In genomic region chr14:103476065-103476464, GRCh38 we compare ENCODE assay signal across 26 cellular contexts.
"Had no signal": no experiment of that assay in that cellular context is flagged by ENCODE, and none has a peak within 500 bp of the region (broad histone marks: within the 10 kb centered on the region; RNA-seq: fewer than 3 reads in every experiment).

No MANE protein-coding gene starts in this region.

- H3K27ac Mint-ChIP-seq: activated B cell treated with CpG ODN at 0.5 μM for 24 hours; activated CD4-positive, alpha-beta memory T cell treated with anti-CD3 and anti-CD28 coated beads for 36 hours; effector memory CD8-positive, alpha-beta T cell; mesothelial cell of epicardium; nephron progenitor cell; T-helper 2 cell treated with Interferon-gamma antibody and Interleukin-4, amounts not matched to agents 5 μg/mL and 100 μg/mL, for 36 hours had no signal

- DNase-seq: activated B cell treated with CpG ODN at 0.5 μM for 24 hours; activated CD4-positive, alpha-beta memory T cell treated with anti-CD3 and anti-CD28 coated beads for 36 hours; activated gamma-delta T cell; activated T-cell treated with anti-CD3 and anti-CD28 coated beads for 4 hours; amygdala; caudate nucleus; cortex of kidney; effector memory CD8-positive, alpha-beta T cell; erythroblast; gastrocnemius medialis; glutamatergic neuron; left colon; mammary epithelial cell; naive B cell; nephron progenitor cell; pancreas; stimulated activated CD4-positive, alpha-beta T cell treated with anti-CD3 and anti-CD28 coated beads, Interleukin-15, amount 100 ng/mL, for 24 hours; stimulated activated CD4-positive, alpha-beta T cell treated with anti-CD3 and anti-CD28 coated beads, Interleukin-2, amount 100 ng/mL, for 24 hours; T-helper 1 cell; testis; transverse colon had no signal

- ATAC-seq: effector memory CD8-positive, alpha-beta T cell; gastrocnemius medialis; left colon had no signal

- H3K27me3 Mint-ChIP-seq: activated B cell treated with CpG ODN at 0.5 μM for 24 hours; activated CD4-positive, alpha-beta memory T cell treated with anti-CD3 and anti-CD28 coated beads for 36 hours; effector memory CD8-positive, alpha-beta T cell; naive B cell had no signal

- H3K9me3 ChIP-seq: gastrocnemius medialis, neutrophil, pancreas, right atrium auricular region, testis, transverse colon had no signal

- H3K27me3 ChIP-seq: gastrocnemius medialis, hepatocyte, neutrophil, pancreas, right atrium auricular region, testis, transverse colon had no signal

- H3K4me3 ChIP-seq: gastrocnemius medialis, hepatocyte, pancreas, right atrium auricular region, testis, transverse colon had no signal

- H3K9me3 Mint-ChIP-seq: activated B cell treated with CpG ODN at 0.5 μM for 24 hours; activated CD4-positive, alpha-beta memory T cell treated with anti-CD3 and anti-CD28 coated beads for 36 hours; effector memory CD8-positive, alpha-beta T cell; mesothelial cell of epicardium; naive B cell; nephron progenitor cell; T-helper 2 cell treated with Interferon-gamma antibody and Interleukin-4, amounts not matched to agents 5 μg/mL and 100 μg/mL, for 36 hours had no signal

- H3K4me1 ChIP-seq: gastrocnemius medialis, pancreas, right atrium auricular region, transverse colon had no signal

- H3K4me1 Mint-ChIP-seq: nephron progenitor cell had no signal

- H3K27ac ChIP-seq: gastrocnemius medialis, hepatocyte, neutrophil, pancreas, right atrium auricular region, testis, transverse colon had no signal

- H3K4me3 Mint-ChIP-seq: activated B cell treated with CpG ODN at 0.5 μM for 24 hours; activated CD4-positive, alpha-beta memory T cell treated with anti-CD3 and anti-CD28 coated beads for 36 hours; effector memory CD8-positive, alpha-beta T cell; mesothelial cell of epicardium; naive B cell; nephron progenitor cell; T-helper 2 cell treated with Interferon-gamma antibody and Interleukin-4, amounts not matched to agents 5 μg/mL and 100 μg/mL, for 36 hours had no signal
